12 cellular contexts compared by ENCODE assay signal in genomic region chr20:4154958-4155411, GRCh38. TPM values are rescaled to one million over a fixed set of nuclear protein-coding genes. Genes with fewer than 3 reads are reported as not detected.
DNase-seq lines count a peak whose midpoint lies in the region; ATAC-seq and TF ChIP-seq lines count a peak whose summit lies in the region.
"Had no signal": no experiment of that assay in that cellular context is flagged by ENCODE, and none has a peak within 500 bp of the region (broad histone marks: within the 10 kb centered on the region; RNA-seq: fewer than 3 reads in every experiment).

No MANE protein-coding gene starts in this region.

- no peak overlapping the region for H3K27ac Mint-ChIP-seq in natural killer cell
- no peak overlapping the region for H3K27ac Mint-ChIP-seq in immature natural killer cell
- H3K27ac Mint-ChIP-seq in CD8-positive, alpha-beta memory T cell = no peak overlapping the region
- H3K27ac Mint-ChIP-seq: mesothelial cell of epicardium had no signal

- DNase-seq in HL-60 (ENCODE audit: low read depth in 1 of 2, low spot score in 1 of 2) (peak; percentile 21 to 54), caudate nucleus (lab: John Stamatoyannopoulos, UW) (peak in 6 of 61 donors; percentile 13 to 47 (median 27)), natural killer cell (no peak), testis (no peak), immature natural killer cell (no peak), NCI-H1092 (lab: John Stamatoyannopoulos, UW) (no peak)
- DNase-seq in CD8-positive, alpha-beta memory T cell = no peak
- DNase-seq: hippocampal formation, NCI-H510A treated with DMSO at 0.1 percent for 48 hours, SHP77 treated with DMSO at 0.1 percent for 48 hours had no signal

- H3K4me3 ChIP-seq in BLaER1 treated with 17β-estradiol and CSF1 and Interleukin-3, amounts not matched to agents 10 nM and 100 nM = peak overlapping the region in 1 of 10 experiments; percentile 18; a peak in 1 of 20 replicates
- H3K4me3 ChIP-seq in HL-60 (replicated peaks; ENCODE audit: insufficient read depth, low read length) = no peak overlapping the region
- no peak overlapping the region for H3K4me3 ChIP-seq in testis
- no peak overlapping the region for H3K4me3 ChIP-seq in CD8-positive, alpha-beta memory T cell (ENCODE audit: low read length)

- no peaks in the 10 kb centered on the region for H3K9me3 ChIP-seq in BLaER1 treated with 17β-estradiol and CSF1 and Interleukin-3, amounts not matched to agents 10 nM and 100 nM (replicated peaks in 1 of 11)
- no peaks in the 10 kb centered on the region for H3K9me3 ChIP-seq in testis
- no peaks in the 10 kb centered on the region for H3K9me3 ChIP-seq in CD8-positive, alpha-beta memory T cell (ENCODE audit: low read length)

- POLR2A ChIA-PET in CD8-positive, alpha-beta memory T cell (lab: Charles Lee) = no interaction called here

- TF ChIP-seq CTCF in HL-60 (IDR thresholded peaks at IDR 0.05; ENCODE audit: insufficient read depth, low read length) (peak; percentile 8), natural killer cell (IDR thresholded peaks at IDR 0.05) (no peak), testis (IDR thresholded peaks at IDR 0.05) (no peak)

- no peak overlapping the region for H3K4me3 Mint-ChIP-seq in natural killer cell
- H3K4me3 Mint-ChIP-seq in immature natural killer cell = no peak overlapping the region
- H3K4me3 Mint-ChIP-seq in CD8-positive, alpha-beta memory T cell = no peak overlapping the region
- H3K4me3 Mint-ChIP-seq: mesothelial cell of epicardium had no signal

- intact Hi-C loops in natural killer cell (cut with micrococcal nuclease) (no loop called here), testis (cut with DNase I; ENCODE audit: low total_unique reads) (no loop called here)

- 63 to 65% methylated on average over 3 to 17 of the region's 17 CpGs for WGBS in testis, 2 donors

- H3K4me1 ChIP-seq in BLaER1 treated with 17β-estradiol and CSF1 and Interleukin-3, amounts not matched to agents 10 nM and 100 nM = peaks cover 57 to 100% (median 94%) of the 10 kb centered on the region in 10 experiments
- peaks cover 7% of the 10 kb centered on the region for H3K4me1 ChIP-seq in testis
- peaks cover under 1% of the 10 kb centered on the region for H3K4me1 ChIP-seq in CD8-positive, alpha-beta memory T cell (ENCODE audit: insufficient read depth, low read length)

- H4K20me1 ChIP-seq in BLaER1 treated with 17β-estradiol and CSF1 and Interleukin-3, amounts not matched to agents 10 nM and 100 nM = peaks cover 49 to 99% (median 67%) of the 10 kb centered on the region in 11 experiments; a peak in 21 of 22 replicates

- no peak for TF ChIP-seq POLR2A in testis (IDR thresholded peaks at IDR 0.05)

- peak overlapping the region in 7 of 11 experiments; percentile 6 to 31 (median 25); a peak in 4 of 22 replicates for H3K9ac ChIP-seq in BLaER1 treated with 17β-estradiol and CSF1 and Interleukin-3, amounts not matched to agents 10 nM and 100 nM

- peaks cover 21 to 23% of the 10 kb centered on the region in 2 donors for H3K27me3 Mint-ChIP-seq in natural killer cell (ENCODE audit: low read depth in 2 of 2)
- peaks cover 5 to 24% (median 12%) of the 10 kb centered on the region in 3 donors for H3K27me3 Mint-ChIP-seq in immature natural killer cell (ENCODE audit: low read depth in 3 of 3)
- peaks cover 29 to 40% of the 10 kb centered on the region in 2 donors for H3K27me3 Mint-ChIP-seq in CD8-positive, alpha-beta memory T cell

- H3K36me3 ChIP-seq in BLaER1 treated with 17β-estradiol and CSF1 and Interleukin-3, amounts not matched to agents 10 nM and 100 nM = peaks cover 0 to 38% (median 11%) of the 10 kb centered on the region in 11 experiments; a peak in 12 of 22 replicates
- H3K36me3 ChIP-seq in testis (ENCODE audit: low read depth, missing control alignments) = no peaks in the 10 kb centered on the region
- H3K36me3 ChIP-seq in CD8-positive, alpha-beta memory T cell (ENCODE audit: insufficient read depth, low read length) = no peaks in the 10 kb centered on the region

- peaks cover 0 to 4% of the 10 kb centered on the region in 2 donors for H3K4me1 Mint-ChIP-seq in natural killer cell
- H3K4me1 Mint-ChIP-seq in immature natural killer cell = peaks cover 3 to 6% of the 10 kb centered on the region in 2 donors
- peaks cover 3 to 7% (median 6%) of the 10 kb centered on the region in 3 donors for H3K4me1 Mint-ChIP-seq in CD8-positive, alpha-beta memory T cell

- H3K36me3 Mint-ChIP-seq in natural killer cell (no peaks in the 10 kb centered on the region), immature natural killer cell (peaks cover 0 to 4% (median 0%) of the 10 kb centered on the region in 3 donors)
- no peaks in the 10 kb centered on the region for H3K36me3 Mint-ChIP-seq in CD8-positive, alpha-beta memory T cell

- ATAC-seq in natural killer cell = peak; percentile 44 to 80 (median 79)

- H3K9me3 Mint-ChIP-seq in natural killer cell (no peaks in the 10 kb centered on the region), immature natural killer cell (peaks cover 0 to 1% (median 0%) of the 10 kb centered on the region in 6 donors)
- H3K9me3 Mint-ChIP-seq in CD8-positive, alpha-beta memory T cell = no peaks in the 10 kb centered on the region
- H3K9me3 Mint-ChIP-seq: mesothelial cell of epicardium had no signal

- CTCF ChIA-PET in CD8-positive, alpha-beta memory T cell (lab: Charles Lee) = interaction anchor here (0.9 to 1.2 kb wide), 2 partner anchors 55 to 70 kb away, joined by 3 to 5 read pairs; no protein-coding TSS in a partner anchor

- peak overlapping the region in 10 of 11 experiments; percentile 9 to 98 (median 52); a peak in 15 of 22 replicates for H3K4me2 ChIP-seq in BLaER1 treated with 17β-estradiol and CSF1 and Interleukin-3, amounts not matched to agents 10 nM and 100 nM

- H3K27ac ChIP-seq in BLaER1 treated with 17β-estradiol and CSF1 and Interleukin-3, amounts not matched to agents 10 nM and 100 nM = peak overlapping the region in 5 of 11 experiments; percentile 21 to 35 (median 31); a peak in 4 of 22 replicates
- H3K27ac ChIP-seq in HL-60 (replicated peaks) (no peak overlapping the region), caudate nucleus (ENCODE audit: low read depth, low read length) (peak overlapping the region; percentile 44), testis (no peak overlapping the region)
- H3K27ac ChIP-seq in CD8-positive, alpha-beta memory T cell (ENCODE audit: low read depth, low read length) = no peak overlapping the region

- peaks cover 0 to 8% (median 3%) of the 10 kb centered on the region in 11 experiments; a peak in 11 of 22 replicates for H3K27me3 ChIP-seq in BLaER1 treated with 17β-estradiol and CSF1 and Interleukin-3, amounts not matched to agents 10 nM and 100 nM
- H3K27me3 ChIP-seq in HL-60 (ENCODE audit: insufficient read depth, poor library complexity, severe bottlenecking) (no peaks in the 10 kb centered on the region), testis (no peaks in the 10 kb centered on the region)
- no peaks in the 10 kb centered on the region for H3K27me3 ChIP-seq in CD8-positive, alpha-beta memory T cell (ENCODE audit: insufficient read depth, low read length, poor library complexity, severe bottlenecking)

RNA-seq across cellular contexts. Expression of gene SMOX, which starts 6.4 kb away (rescaled TPM):
- total RNA-seq in natural killer cell = 1 to 10 TPM; 1.0 to 3.6 (median 3.0) TPM
- 10 to 100 TPM; 15.4 to 17.8 TPM for total RNA-seq in testis
- 28.5 TPM for polyA plus RNA-seq in testis (ENCODE audit: insufficient read depth, low read depth, low replicate concordance)
- 1 to 10 TPM in 2 of 3 donors, not detected in 1; 1.5 to 2.7 TPM for polyA plus RNA-seq in immature natural killer cell
- 1 to 10 TPM; 4.8 to 5.0 TPM for total RNA-seq in CD8-positive, alpha-beta memory T cell
- not detected for polyA plus RNA-seq in CD8-positive, alpha-beta memory T cell

Comparison
In these comparisons a context has a peak if more than half of its experiments do, and no peak if none do; other contexts are left out.
1. DNase-seq: peak in HL-60 (2 of 2); none in natural killer cell (single experiment), testis (single experiment), immature natural killer cell (0 of 3), CD8-positive, alpha-beta memory T cell (0 of 5) and NCI-H1092 (single experiment).